10 cellular contexts compared by ENCODE assay signal in genomic region chr14:59359451-59360124, GRCh38.
DNase-seq lines count a peak whose midpoint lies in the region; TF ChIP-seq lines count a peak whose summit lies in the region.
"Had no signal": no experiment of that assay in that cellular context is flagged by ENCODE, and none has a peak within 500 bp of the region (broad histone marks: within the 10 kb centered on the region; RNA-seq: fewer than 3 reads in every experiment).

No MANE protein-coding gene starts in this region.

- no peaks in the 10 kb centered on the region for H3K27me3 ChIP-seq in muscle layer of colon (ENCODE audit: control insufficient read depth in 1 of 2, insufficient read depth in 2 of 2, low read length in 2 of 2)
- H3K27me3 ChIP-seq: tibial artery had no signal

- no peak for TF ChIP-seq CTCF in GM20000 (IDR thresholded peaks at IDR 0.05; ENCODE audit: extremely low read depth, missing control alignments)

- H3K9ac ChIP-seq in muscle layer of colon (ENCODE audit: low read length), result no peak overlapping the region

- H3K9me3 ChIP-seq in muscle layer of colon (ENCODE audit: low read length), result no peaks in the 10 kb centered on the region
- H3K9me3 ChIP-seq: tibial artery had no signal

- H3K4me3 ChIP-seq in muscle layer of colon (ENCODE audit: low read depth in 1 of 2, low read length in 2 of 2), result no peak overlapping the region
- H3K4me3 ChIP-seq: tibial artery had no signal

- peak overlapping the region; percentile 60 for H3K27ac ChIP-seq in muscle layer of colon (ENCODE audit: low read depth, low read length)

- DNase-seq in COR-L47 (lab: John Stamatoyannopoulos, UW) (peak; percentile 15), Kasumi-1 (lab: John Stamatoyannopoulos, UW) (peak; percentile 51 to 58), RPMI8226 (peak; percentile 74), T-helper 2 cell (no peak), pons (ENCODE audit: low spot score) (no peak), GM20000 (ENCODE audit: low spot score) (no peak)
- DNase-seq in activated T-cell treated with anti-CD3 and anti-CD28 coated beads, Interleukin-2, amount 50 U/mL, for 1 hour, result no peak
- DNase-seq: activated CD4-positive, alpha-beta T cell treated with anti-CD3 and anti-CD28 coated beads, Interleukin-2, amount 10 ng/mL, durations not matched to agents 24 days and 14 days; tibial artery had no signal

- H3K4me1 ChIP-seq in muscle layer of colon (ENCODE audit: insufficient read depth, low read length), result peaks cover 49% of the 10 kb centered on the region

- peaks cover 43% of the 10 kb centered on the region for H3K36me3 ChIP-seq in muscle layer of colon (ENCODE audit: insufficient read depth, low read length)

Comparison
In these comparisons a context has a peak if more than half of its experiments do, and no peak if none do; other contexts are left out.
1. DNase-seq: peak in COR-L47 (single experiment), Kasumi-1 (2 of 2) and RPMI8226 (single experiment); none in T-helper 2 cell (0 of 5), activated T-cell treated with anti-CD3 and anti-CD28 coated beads, Interleukin-2, amount 50 U/mL, for 1 hour (single experiment), pons (single experiment) and GM20000 (single experiment).